In genomic region chr6:93079061-93079460, GRCh38 we compare ENCODE assay signal across 20 cellular contexts.
"Had no signal": no experiment of that assay in that cellular context is flagged by ENCODE, and none has a peak within 500 bp of the region (broad histone marks: within the 10 kb centered on the region; RNA-seq: fewer than 3 reads in every experiment).

No MANE protein-coding gene starts in this region.

- H3K27me3 Mint-ChIP-seq: activated CD4-positive, alpha-beta memory T cell treated with anti-CD3 and anti-CD28 coated beads, Interleukin-2, amount 10 ng/mL, durations not matched to agents 7 days and 5 days; activated naive CD8-positive, alpha-beta T cell treated with anti-CD3 and anti-CD28 coated beads for 36 hours; activated T-helper 17 cell treated with anti-CD3 and anti-CD28 coated beads, Interleukin-2, amount 50 U/mL, for 72 hours; T-helper 17 cell had no signal

- H3K9me3 Mint-ChIP-seq: activated CD4-positive, alpha-beta memory T cell treated with anti-CD3 and anti-CD28 coated beads, Interleukin-2, amount 10 ng/mL, durations not matched to agents 7 days and 5 days; activated naive CD4-positive, alpha-beta T cell treated with anti-CD3 and anti-CD28 coated beads for 36 hours; activated naive CD8-positive, alpha-beta T cell treated with anti-CD3 and anti-CD28 coated beads for 36 hours had no signal

- H3K27ac ChIP-seq: brain microvascular endothelial cell, cardiac muscle cell, PC-9 had no signal

- H3K36me3 ChIP-seq: brain microvascular endothelial cell, cardiac muscle cell had no signal

- H2AFZ ChIP-seq: PC-9 had no signal

- H3K4me1 Mint-ChIP-seq: activated CD4-positive, alpha-beta memory T cell treated with anti-CD3 and anti-CD28 coated beads, Interleukin-2, amount 10 ng/mL, durations not matched to agents 7 days and 5 days; activated naive CD8-positive, alpha-beta T cell treated with anti-CD3 and anti-CD28 coated beads for 36 hours; activated T-helper 17 cell treated with anti-CD3 and anti-CD28 coated beads, Interleukin-2, amount 50 U/mL, for 72 hours; T-helper 17 cell had no signal

- H3K4me3 ChIP-seq: cardiac muscle cell, PC-9 had no signal

- DNase-seq: activated CD4-positive, alpha-beta memory T cell treated with anti-CD3 and anti-CD28 coated beads, Interleukin-2, amount 10 ng/mL, durations not matched to agents 7 days and 5 days; activated CD4-positive, alpha-beta T cell treated with anti-CD3 and anti-CD28 coated beads, Interleukin-2, amount 50 U/mL, for 1 hour; activated CD4-positive, CD25-positive, alpha-beta regulatory T cell; activated gamma-delta T cell; activated naive CD4-positive, alpha-beta T cell treated with anti-CD3 and anti-CD28 coated beads for 36 hours; activated naive CD8-positive, alpha-beta T cell treated with anti-CD3 and anti-CD28 coated beads for 36 hours; activated T-cell treated with anti-CD3 and anti-CD28 coated beads for 4 hours; activated T-cell treated with anti-CD3 and anti-CD28 coated beads, Interleukin-2, amount 50 U/mL, for 48 hours; brain microvascular endothelial cell; Kasumi-1; KBM-7; NCI-H1930; NCI-H2107; NCI-H524; PC-9; SIG-M5; T-helper 17 cell; T-helper 9 cell had no signal

- H3K36me3 Mint-ChIP-seq: activated naive CD8-positive, alpha-beta T cell treated with anti-CD3 and anti-CD28 coated beads for 36 hours had no signal

- H3K4me2 ChIP-seq: PC-9 had no signal

- H3K4me3 Mint-ChIP-seq: activated CD4-positive, alpha-beta memory T cell treated with anti-CD3 and anti-CD28 coated beads, Interleukin-2, amount 10 ng/mL, durations not matched to agents 7 days and 5 days; activated naive CD4-positive, alpha-beta T cell treated with anti-CD3 and anti-CD28 coated beads for 36 hours; activated naive CD8-positive, alpha-beta T cell treated with anti-CD3 and anti-CD28 coated beads for 36 hours; activated T-helper 17 cell treated with anti-CD3 and anti-CD28 coated beads, Interleukin-2, amount 50 U/mL, for 72 hours; T-helper 17 cell had no signal

- ATAC-seq: activated T-helper 17 cell treated with anti-CD3 and anti-CD28 coated beads, Interleukin-2, amount 50 U/mL, for 72 hours; T-helper 17 cell had no signal

- H3K27me3 ChIP-seq: brain microvascular endothelial cell, cardiac muscle cell had no signal

- H3K27ac Mint-ChIP-seq: activated CD4-positive, alpha-beta memory T cell treated with anti-CD3 and anti-CD28 coated beads, Interleukin-2, amount 10 ng/mL, durations not matched to agents 7 days and 5 days; activated naive CD4-positive, alpha-beta T cell treated with anti-CD3 and anti-CD28 coated beads for 36 hours; activated naive CD8-positive, alpha-beta T cell treated with anti-CD3 and anti-CD28 coated beads for 36 hours; activated T-helper 17 cell treated with anti-CD3 and anti-CD28 coated beads, Interleukin-2, amount 50 U/mL, for 72 hours; T-helper 17 cell had no signal
